1 cellular context compared by ENCODE assay signal in the genomic region with DNA sequence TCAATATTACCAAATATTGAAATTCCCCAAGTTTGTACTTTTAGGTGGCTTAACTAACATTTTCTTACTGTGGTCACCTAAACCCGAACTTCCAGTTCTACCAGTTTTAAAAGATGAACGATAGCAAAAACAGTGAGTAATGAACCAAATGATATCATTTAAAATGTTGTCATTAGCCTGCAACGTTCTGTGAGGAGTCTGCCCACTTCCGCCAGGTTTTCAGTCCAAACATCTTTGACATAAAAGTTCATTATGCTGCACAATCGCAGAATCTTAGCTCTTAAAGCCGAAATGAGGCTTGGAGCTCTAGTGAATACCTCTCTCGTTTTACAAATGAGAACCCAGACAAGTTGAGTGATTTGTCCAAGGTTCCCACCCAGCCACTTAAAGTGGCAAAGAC.
TF ChIP-seq lines count a peak whose summit lies in the region.

No MANE protein-coding gene starts in this region.

TF ChIP-seq in WTC11, 78 proteins besides CTCF, POLR2A, EP300 and RAD21 (continued from another document):
- TF ChIP-seq, protein P1, sequence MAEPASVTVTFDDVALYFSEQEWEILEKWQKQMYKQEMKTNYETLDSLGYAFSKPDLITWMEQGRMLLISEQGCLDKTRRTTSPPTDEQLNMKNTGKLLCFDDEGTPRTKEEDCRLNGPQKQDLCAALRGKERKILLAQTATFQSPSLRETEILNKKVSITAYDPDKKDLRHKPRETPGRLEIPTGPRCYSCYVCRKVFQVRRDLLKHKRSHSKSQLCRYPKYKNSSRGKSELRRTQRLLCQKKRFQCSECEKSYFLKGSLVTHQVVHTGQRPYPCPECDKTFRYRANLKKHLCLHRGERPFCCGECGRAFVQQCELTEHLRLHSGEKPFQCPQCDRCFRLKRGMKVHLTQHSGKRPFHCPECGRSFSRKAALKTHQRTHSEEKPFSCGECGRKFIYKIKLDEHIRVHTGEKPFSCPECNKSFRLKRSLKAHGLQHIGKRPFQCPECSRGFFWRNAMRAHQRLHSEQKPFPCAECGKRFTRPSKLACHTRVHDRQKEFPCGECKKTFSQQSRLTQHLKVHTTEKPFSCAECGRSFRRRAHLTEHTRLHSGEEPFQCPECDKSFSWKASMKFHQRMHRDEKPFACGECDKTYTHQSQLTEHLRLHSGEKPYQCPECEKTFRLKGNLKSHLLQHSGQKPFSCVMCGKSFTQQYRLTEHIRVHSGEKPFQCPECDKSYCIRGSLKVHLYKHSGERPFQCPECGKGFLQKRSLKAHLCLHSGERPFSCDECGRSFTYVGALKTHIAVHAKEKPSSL (CRISPR knock-in tag; conservative IDR thresholded peaks at IDR 0.05): no peak
- TF ChIP-seq IRF2 (CRISPR knock-in tag; IDR thresholded peaks at IDR 0.05; ENCODE audit: borderline replicate concordance, low read depth): no peak
- no peak for TF ChIP-seq FOXJ3 (CRISPR knock-in tag; IDR thresholded peaks at IDR 0.05; ENCODE audit: borderline replicate concordance)
- TF ChIP-seq, protein P2, sequence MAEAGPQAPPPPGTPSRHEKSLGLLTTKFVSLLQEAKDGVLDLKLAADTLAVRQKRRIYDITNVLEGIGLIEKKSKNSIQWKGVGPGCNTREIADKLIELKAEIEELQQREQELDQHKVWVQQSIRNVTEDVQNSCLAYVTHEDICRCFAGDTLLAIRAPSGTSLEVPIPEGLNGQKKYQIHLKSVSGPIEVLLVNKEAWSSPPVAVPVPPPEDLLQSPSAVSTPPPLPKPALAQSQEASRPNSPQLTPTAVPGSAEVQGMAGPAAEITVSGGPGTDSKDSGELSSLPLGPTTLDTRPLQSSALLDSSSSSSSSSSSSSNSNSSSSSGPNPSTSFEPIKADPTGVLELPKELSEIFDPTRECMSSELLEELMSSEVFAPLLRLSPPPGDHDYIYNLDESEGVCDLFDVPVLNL (CRISPR knock-in tag; IDR thresholded peaks at IDR 0.05; ENCODE audit: borderline replicate concordance, low read depth): no peak
